14 cellular contexts compared by ENCODE assay signal in genomic region chr11:2794947-2795346, GRCh38.
DNase-seq lines count a peak whose midpoint lies in the region; ATAC-seq and TF ChIP-seq lines count a peak whose summit lies in the region.
"Had no signal": no experiment of that assay in that cellular context is flagged by ENCODE, and none has a peak within 500 bp of the region (broad histone marks: within the 10 kb centered on the region; RNA-seq: fewer than 3 reads in every experiment).

No MANE protein-coding gene starts in this region.

- H3K27ac ChIP-seq in ovary: no peak overlapping the region
- H3K27ac ChIP-seq in CD4-positive, alpha-beta memory T cell (ENCODE audit: low read depth, low read length): no peak overlapping the region
- H3K27ac ChIP-seq: neural progenitor cell had no signal

- POLR2A ChIA-PET in CD4-positive, alpha-beta memory T cell (lab: Charles Lee; ENCODE audit: partially characterized antibody): no interaction called here

- no peaks in the 10 kb centered on the region for H3K9me3 ChIP-seq in ovary
- H3K9me3 ChIP-seq in CD4-positive, alpha-beta memory T cell (ENCODE audit: control insufficient read depth in 1 of 2, low read length in 2 of 2): no peaks in the 10 kb centered on the region

- intact Hi-C loops in left ventricle myocardium superior (cut with micrococcal nuclease): no loop called here
- intact Hi-C loops in ovary (cut with DNase I): no loop called here
- intact Hi-C loops in CD4-positive, alpha-beta memory T cell (cut with micrococcal nuclease): no loop called here

- CTCF ChIA-PET in CD4-positive, alpha-beta memory T cell (lab: Charles Lee; ENCODE audit: partially characterized antibody): no interaction called here

- peaks cover 4 to 8% of the 10 kb centered on the region in 2 donors for H3K36me3 Mint-ChIP-seq in CD4-positive, alpha-beta memory T cell

- H3K4me3 ChIP-seq in ovary: no peak overlapping the region
- H3K4me3 ChIP-seq in CD4-positive, alpha-beta memory T cell (ENCODE audit: low read length in 2 of 2): no peak overlapping the region
- H3K4me3 ChIP-seq: neural progenitor cell, smooth muscle cell had no signal

- H3K27me3 ChIP-seq in ovary: no peaks in the 10 kb centered on the region
- H3K27me3 ChIP-seq in CD4-positive, alpha-beta memory T cell (ENCODE audit: insufficient read depth, low read length): no peaks in the 10 kb centered on the region

- no peak for TF ChIP-seq EP300 in ovary (IDR thresholded peaks at IDR 0.05)

- 87% methylated on average over 13 of the region's 13 CpGs for WGBS in ovary, 3 donors

- no peak overlapping the region for H3K27ac Mint-ChIP-seq in CD4-positive, alpha-beta memory T cell
- H3K27ac Mint-ChIP-seq: neural progenitor cell had no signal

- no peak for ATAC-seq in left ventricle myocardium superior

- peaks cover 0 to 6% (median 4%) of the 10 kb centered on the region in 4 donors for H3K4me1 Mint-ChIP-seq in CD4-positive, alpha-beta memory T cell

- H3K4me1 ChIP-seq in ovary (ENCODE audit: insufficient read depth): no peaks in the 10 kb centered on the region
- peaks cover 4% of the 10 kb centered on the region for H3K4me1 ChIP-seq in CD4-positive, alpha-beta memory T cell (ENCODE audit: insufficient read depth, low read length)

- DNase-seq in stimulated activated CD4-positive, alpha-beta T cell treated with anti-CD3 and anti-CD28 coated beads, Interleukin-4, amount 100 ng/mL, for 1 hour: peak; percentile 1
- DNase-seq in stimulated activated CD4-positive, alpha-beta T cell treated with anti-CD3 and anti-CD28 coated beads, Interleukin-2, amount 100 ng/mL, for 48 hours: no peak
- peak; percentile 18 for DNase-seq in left ventricle myocardium superior
- DNase-seq in ovary: peak; percentile 11 to 39 (median 25)
- DNase-seq in CD4-positive, alpha-beta memory T cell: no peak
- DNase-seq in OCI-M1 (lab: John Stamatoyannopoulos, UW): no peak
- no peak for DNase-seq in superior temporal gyrus (ENCODE audit: extremely low spot score)
- DNase-seq in NCI-H526 treated with DMSO at 0.1 percent for 48 hours (lab: John Stamatoyannopoulos, UW): no peak
- DNase-seq: cerebellar nuclear complex; mammary epithelial cell; RPMI8226; stimulated activated naive CD4-positive, alpha-beta T cell treated with Interleukin-2 at 50 U/mL for 16 hours had no signal

- H3K4me3 Mint-ChIP-seq in CD4-positive, alpha-beta memory T cell: no peak overlapping the region
- H3K4me3 Mint-ChIP-seq: neural progenitor cell had no signal

- H3K9me3 Mint-ChIP-seq in CD4-positive, alpha-beta memory T cell: peaks cover 0 to 4% (median 0%) of the 10 kb centered on the region in 8 donors

- no peak for TF ChIP-seq POLR2A in ovary (IDR thresholded peaks at IDR 0.05)

- TF ChIP-seq CTCF in ovary (IDR thresholded peaks at IDR 0.05): no peak

- no peaks in the 10 kb centered on the region for H3K36me3 ChIP-seq in ovary
- H3K36me3 ChIP-seq in CD4-positive, alpha-beta memory T cell (ENCODE audit: insufficient read depth, low read length): no peaks in the 10 kb centered on the region
- H3K36me3 ChIP-seq: neural progenitor cell had no signal

- no peaks in the 10 kb centered on the region for H3K27me3 Mint-ChIP-seq in CD4-positive, alpha-beta memory T cell

Comparison
In these comparisons a context has a peak if more than half of its experiments do, and no peak if none do; other contexts are left out.
1. DNase-seq: peak in stimulated activated CD4-positive, alpha-beta T cell treated with anti-CD3 and anti-CD28 coated beads, Interleukin-4, amount 100 ng/mL, for 1 hour (single experiment), left ventricle myocardium superior (single experiment) and ovary (5 of 5); none in stimulated activated CD4-positive, alpha-beta T cell treated with anti-CD3 and anti-CD28 coated beads, Interleukin-2, amount 100 ng/mL, for 48 hours (0 of 2), CD4-positive, alpha-beta memory T cell (0 of 5), OCI-M1 (single experiment), superior temporal gyrus (single experiment) and NCI-H526 treated with DMSO at 0.1 percent for 48 hours (single experiment).